Comparison of ENCODE assay signal across 8 cellular contexts in the genomic region with DNA sequence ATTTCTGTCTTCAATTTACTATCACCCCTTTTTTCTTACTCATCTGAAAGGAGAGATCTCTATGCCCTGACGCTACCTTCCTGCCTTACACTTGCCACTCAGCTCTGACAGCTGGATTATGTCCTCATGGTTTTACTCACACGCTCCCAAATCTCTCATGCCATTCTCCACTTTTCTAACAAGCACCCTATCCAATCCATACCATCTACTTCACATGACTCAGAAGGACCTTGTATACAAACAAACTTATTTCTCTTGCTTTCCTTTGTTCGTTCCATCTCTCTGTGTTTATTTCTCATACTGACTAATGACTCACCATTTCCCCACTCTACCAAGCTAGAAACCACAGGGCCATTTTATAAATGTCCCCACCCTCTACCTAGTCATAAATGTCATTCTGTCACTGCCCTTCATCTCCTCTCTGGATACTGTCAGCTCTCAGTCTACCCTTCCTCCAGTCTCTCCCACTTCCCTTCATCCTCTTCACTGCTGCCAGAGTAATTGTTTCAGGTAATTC.
A peak's percentile ranks its signal among the peaks of the same experiment; 100 is the strongest.
DNase-seq lines count a peak whose midpoint lies in the region; ATAC-seq lines count a peak whose summit lies in the region.

No MANE protein-coding gene starts in this region.

- DNase-seq in activated T-cell treated with anti-CD3 and anti-CD28 coated beads, Interleukin-2, amount 50 U/mL, for 4 hours: no peak
- no peak for DNase-seq in activated T-cell treated with anti-CD3 and anti-CD28 coated beads for 4 hours
- DNase-seq in activated T-helper 1 cell treated with anti-CD3 and anti-CD28 coated beads, Interleukin-12 subunit alpha, Interleukin-12 subunit beta, Interleukin-2, Interleukin-4 antibody, amounts not matched to agents 30 ng/mL and 10 ng/mL and 1 ng/mL, durations not matched to agents 14 hours and 24 hours and 36 hours (ENCODE audit: low spot score): no peak
- DNase-seq in RKO (ENCODE audit: low spot score): no peak
- DNase-seq in effector CD8-positive, alpha-beta T cell (lab: John Stamatoyannopoulos, UW): no peak
- DNase-seq in Ammon's horn (ENCODE audit: low spot score): no peak

- no peaks in the 10 kb centered on the region for H3K9me3 Mint-ChIP-seq in activated T-cell treated with anti-CD3 and anti-CD28 coated beads, Interleukin-2, amount 50 U/mL, for 4 hours
- peaks cover 4% of the 10 kb centered on the region for H3K9me3 Mint-ChIP-seq in activated T-helper 1 cell treated with anti-CD3 and anti-CD28 coated beads, Interleukin-12 subunit alpha, Interleukin-12 subunit beta, Interleukin-2, Interleukin-4 antibody, amounts not matched to agents 30 ng/mL and 10 ng/mL and 1 ng/mL, durations not matched to agents 14 hours and 24 hours and 36 hours
- no peaks in the 10 kb centered on the region for H3K9me3 Mint-ChIP-seq in stimulated activated memory B cell treated with anti-CD40 and anti-IgM and Interleukin-4, amounts not matched to agents 10 μg/mL and 1 μg/mL and 100 μg/mL, for 72 hours

- peak; percentile 93 to 95 for ATAC-seq in activated T-cell treated with anti-CD3 and anti-CD28 coated beads, Interleukin-2, amount 50 U/mL, for 4 hours
- ATAC-seq in HG03045 (IDR thresholded peaks at IDR 0.05; ENCODE audit: unreplicated experiment): peak; percentile 77
- peak; percentile 82 for ATAC-seq in stimulated activated memory B cell treated with anti-CD40 and anti-IgM and Interleukin-4, amounts not matched to agents 10 μg/mL and 1 μg/mL and 100 μg/mL, for 72 hours

- peaks cover 27% of the 10 kb centered on the region for H3K4me1 Mint-ChIP-seq in activated T-cell treated with anti-CD3 and anti-CD28 coated beads, Interleukin-2, amount 50 U/mL, for 4 hours (ENCODE audit: low read depth)
- H3K4me1 Mint-ChIP-seq in activated T-helper 1 cell treated with anti-CD3 and anti-CD28 coated beads, Interleukin-12 subunit alpha, Interleukin-12 subunit beta, Interleukin-2, Interleukin-4 antibody, amounts not matched to agents 30 ng/mL and 10 ng/mL and 1 ng/mL, durations not matched to agents 14 hours and 24 hours and 36 hours (ENCODE audit: low read depth): peaks cover 31% of the 10 kb centered on the region
- peaks cover 13% of the 10 kb centered on the region for H3K4me1 Mint-ChIP-seq in stimulated activated memory B cell treated with anti-CD40 and anti-IgM and Interleukin-4, amounts not matched to agents 10 μg/mL and 1 μg/mL and 100 μg/mL, for 72 hours

- peak overlapping the region; percentile 6 for H3K4me3 Mint-ChIP-seq in activated T-cell treated with anti-CD3 and anti-CD28 coated beads, Interleukin-2, amount 50 U/mL, for 4 hours
- H3K4me3 Mint-ChIP-seq in activated T-helper 1 cell treated with anti-CD3 and anti-CD28 coated beads, Interleukin-12 subunit alpha, Interleukin-12 subunit beta, Interleukin-2, Interleukin-4 antibody, amounts not matched to agents 30 ng/mL and 10 ng/mL and 1 ng/mL, durations not matched to agents 14 hours and 24 hours and 36 hours: peak overlapping the region; percentile 8
- no peak overlapping the region for H3K4me3 Mint-ChIP-seq in stimulated activated memory B cell treated with anti-CD40 and anti-IgM and Interleukin-4, amounts not matched to agents 10 μg/mL and 1 μg/mL and 100 μg/mL, for 72 hours

- peaks cover 62% of the 10 kb centered on the region for H3K36me3 Mint-ChIP-seq in activated T-cell treated with anti-CD3 and anti-CD28 coated beads, Interleukin-2, amount 50 U/mL, for 4 hours (ENCODE audit: insufficient read depth)
- peaks cover 59% of the 10 kb centered on the region for H3K36me3 Mint-ChIP-seq in activated T-helper 1 cell treated with anti-CD3 and anti-CD28 coated beads, Interleukin-12 subunit alpha, Interleukin-12 subunit beta, Interleukin-2, Interleukin-4 antibody, amounts not matched to agents 30 ng/mL and 10 ng/mL and 1 ng/mL, durations not matched to agents 14 hours and 24 hours and 36 hours (ENCODE audit: low read depth)
- peaks cover 60% of the 10 kb centered on the region for H3K36me3 Mint-ChIP-seq in stimulated activated memory B cell treated with anti-CD40 and anti-IgM and Interleukin-4, amounts not matched to agents 10 μg/mL and 1 μg/mL and 100 μg/mL, for 72 hours

- H3K27me3 Mint-ChIP-seq in activated T-cell treated with anti-CD3 and anti-CD28 coated beads, Interleukin-2, amount 50 U/mL, for 4 hours (ENCODE audit: low read depth): no peaks in the 10 kb centered on the region
- no peaks in the 10 kb centered on the region for H3K27me3 Mint-ChIP-seq in activated T-helper 1 cell treated with anti-CD3 and anti-CD28 coated beads, Interleukin-12 subunit alpha, Interleukin-12 subunit beta, Interleukin-2, Interleukin-4 antibody, amounts not matched to agents 30 ng/mL and 10 ng/mL and 1 ng/mL, durations not matched to agents 14 hours and 24 hours and 36 hours (ENCODE audit: insufficient read depth)
- H3K27me3 Mint-ChIP-seq in stimulated activated memory B cell treated with anti-CD40 and anti-IgM and Interleukin-4, amounts not matched to agents 10 μg/mL and 1 μg/mL and 100 μg/mL, for 72 hours: no peaks in the 10 kb centered on the region

- intact Hi-C loops in activated T-helper 1 cell treated with anti-CD3 and anti-CD28 coated beads, Interleukin-12 subunit alpha, Interleukin-12 subunit beta, Interleukin-2, Interleukin-4 antibody, amounts not matched to agents 30 ng/mL and 10 ng/mL and 1 ng/mL, durations not matched to agents 14 hours and 24 hours and 36 hours (cut with micrococcal nuclease): loop anchor here (1.0 to 5.0 kb wide), 5 partner anchors 12 to 149 kb away; a partner anchor contains a TSS

- peak overlapping the region; percentile 69 for H3K27ac Mint-ChIP-seq in activated T-helper 1 cell treated with anti-CD3 and anti-CD28 coated beads, Interleukin-12 subunit alpha, Interleukin-12 subunit beta, Interleukin-2, Interleukin-4 antibody, amounts not matched to agents 30 ng/mL and 10 ng/mL and 1 ng/mL, durations not matched to agents 14 hours and 24 hours and 36 hours
- peak overlapping the region; percentile 77 for H3K27ac Mint-ChIP-seq in stimulated activated memory B cell treated with anti-CD40 and anti-IgM and Interleukin-4, amounts not matched to agents 10 μg/mL and 1 μg/mL and 100 μg/mL, for 72 hours
